1 cellular context compared by ENCODE assay signal in genomic region chr1:84319662-84320061, GRCh38.
TF ChIP-seq lines count a peak whose summit lies in the region.

No MANE protein-coding gene starts in this region.

TF ChIP-seq in WTC11, 78 proteins besides CTCF, POLR2A, EP300 and RAD21 (continued from another document):
- TF ChIP-seq USF1 (CRISPR knock-in tag; IDR thresholded peaks at IDR 0.05) (no peak), FOXJ3 (CRISPR knock-in tag; IDR thresholded peaks at IDR 0.05; ENCODE audit: borderline replicate concordance) (no peak), ZNF263 (CRISPR knock-in tag; IDR thresholded peaks at IDR 0.05; ENCODE audit: low read depth) (no peak), ZNF671 (CRISPR knock-in tag; IDR thresholded peaks at IDR 0.05) (no peak), OVOL2 (CRISPR knock-in tag; IDR thresholded peaks at IDR 0.05; ENCODE audit: borderline replicate concordance) (no peak), GABPB1 (CRISPR knock-in tag; IDR thresholded peaks at IDR 0.05) (no peak), ZNF317 (CRISPR knock-in tag; IDR thresholded peaks at IDR 0.05; ENCODE audit: borderline replicate concordance, low read depth) (no peak), ZNF281 (CRISPR knock-in tag; IDR thresholded peaks at IDR 0.05) (no peak)
